ENCODE assay signal across 8 cellular contexts in the genomic region with DNA sequence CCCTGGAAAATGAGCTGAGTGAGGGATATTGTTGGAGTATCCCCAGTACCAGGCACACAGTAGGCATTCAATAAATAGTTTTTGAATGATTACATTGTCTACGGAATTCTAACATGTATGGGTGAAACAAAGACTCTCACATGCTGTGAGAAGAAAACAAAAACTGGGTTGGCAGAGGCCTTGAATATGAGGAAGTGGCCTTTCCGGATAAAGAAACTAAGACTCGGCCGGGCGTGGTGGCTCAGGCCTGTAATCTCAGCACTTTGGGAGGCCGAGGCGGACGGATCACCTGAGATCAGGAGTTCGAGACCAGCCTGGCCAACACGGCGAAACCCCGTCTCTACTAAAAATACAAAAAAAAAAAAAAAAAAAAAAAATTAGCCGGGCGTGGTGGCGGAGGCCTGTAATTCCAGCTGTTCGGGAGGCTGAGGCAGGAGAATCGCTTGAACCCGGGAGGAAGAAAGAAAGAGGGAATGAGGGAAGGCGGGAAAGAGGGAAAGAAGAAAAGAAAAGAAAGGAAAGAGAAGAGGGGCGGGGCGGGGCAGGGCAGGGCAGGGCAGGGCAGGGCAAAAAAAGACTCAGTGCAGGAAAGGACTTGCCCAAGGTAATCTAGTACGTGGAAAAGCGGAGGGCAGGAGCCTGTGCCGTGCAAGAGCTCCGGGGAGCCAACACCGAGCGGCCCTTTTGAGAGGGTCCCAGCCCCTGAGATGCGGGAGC. TPM values are rescaled to one million over a fixed set of nuclear protein-coding genes. Genes with fewer than 3 reads are reported as not detected.
DNase-seq lines count a peak whose midpoint lies in the region; ATAC-seq and TF ChIP-seq lines count a peak whose summit lies in the region.

No MANE protein-coding gene starts in this region.

- CTCF ChIA-PET in CD8-positive, alpha-beta T cell (lab: Charles Lee): interaction anchor here (1.0 to 2.8 kb wide), 4 partner anchors 9 to 59 kb away, joined by 3 to 23 read pairs (median 11); no protein-coding TSS in a partner anchor

- no peak for DNase-seq in CD8-positive, alpha-beta T cell
- DNase-seq in HAP-1 (ENCODE audit: low spot score in 2 of 2): peak in 1 of 2 experiments; percentile 13
- no peak for DNase-seq in NCI-H526 treated with DMSO at 0.1 percent for 48 hours (lab: John Stamatoyannopoulos, UW)

- H3K9me3 ChIP-seq in CD8-positive, alpha-beta T cell (ENCODE audit: low read length): no peaks in the 10 kb centered on the region
- H3K9me3 ChIP-seq in HAP-1 (no peaks in the 10 kb centered on the region), OCI-LY3 (ENCODE audit: insufficient read depth, low read length) (0 out of 2 replicates have a peak, but pooled peaks cover 5% of the 10 kb centered on the region), mononuclear cell (ENCODE audit: low read depth, low read length) (no peaks in the 10 kb centered on the region)

- TF ChIP-seq CTCF in CD8-positive, alpha-beta T cell (IDR thresholded peaks at IDR 0.05): no peak
- no peak for TF ChIP-seq CTCF in OCI-LY3 (IDR thresholded peaks at IDR 0.05; ENCODE audit: low read depth, low read length)

- H3K4me1 ChIP-seq in CD8-positive, alpha-beta T cell (ENCODE audit: insufficient read depth, low read length): peaks cover 11% of the 10 kb centered on the region
- H3K4me1 ChIP-seq in HAP-1: peaks cover 3% of the 10 kb centered on the region; the same call in 1 of the 2 replicates
- peaks cover 30% of the 10 kb centered on the region for H3K4me1 ChIP-seq in OCI-LY3 (ENCODE audit: low read length)
- H3K4me1 ChIP-seq in mononuclear cell (ENCODE audit: insufficient read depth, low read length): peaks cover 21% of the 10 kb centered on the region

- H3K36me3 ChIP-seq in CD8-positive, alpha-beta T cell (ENCODE audit: insufficient read depth, low read length): no peaks in the 10 kb centered on the region
- H3K36me3 ChIP-seq in HAP-1 (replicated peaks) (no peaks in the 10 kb centered on the region; the same call in 1 of the 2 replicates), OCI-LY3 (replicated peaks; ENCODE audit: low read depth, low read length) (peaks cover 17% of the 10 kb centered on the region)

- peak overlapping the region; percentile 91 for H3K9ac ChIP-seq in OCI-LY3 (ENCODE audit: low read length)

- peak overlapping the region; percentile 37 for H2AFZ ChIP-seq in OCI-LY3 (ENCODE audit: low read depth, low read length)

- no peaks in the 10 kb centered on the region for H3K27me3 Mint-ChIP-seq in CD8-positive, alpha-beta T cell (ENCODE audit: low read depth)

- peak; percentile 27 for ATAC-seq in CD8-positive, alpha-beta T cell
- ATAC-seq in HG02623 (IDR thresholded peaks at IDR 0.05; ENCODE audit: unreplicated experiment) (no peak), HG02642 (IDR thresholded peaks at IDR 0.05; ENCODE audit: poor library complexity, unreplicated experiment) (no peak)

- no peaks in the 10 kb centered on the region for H3K27me3 ChIP-seq in CD8-positive, alpha-beta T cell (ENCODE audit: insufficient read depth, low read length)
- H3K27me3 ChIP-seq in HAP-1 (ENCODE audit: low read depth) (no peaks in the 10 kb centered on the region), OCI-LY3 (ENCODE audit: low read depth, low read length) (no peaks in the 10 kb centered on the region), mononuclear cell (ENCODE audit: insufficient read depth, low read length) (no peaks in the 10 kb centered on the region)

- H3K4me1 Mint-ChIP-seq in CD8-positive, alpha-beta T cell (ENCODE audit: low read depth): peaks cover 39% of the 10 kb centered on the region

- H3K4me3 ChIP-seq in CD8-positive, alpha-beta T cell (ENCODE audit: low read depth, low read length): peak overlapping the region; percentile 97
- H3K4me3 ChIP-seq in HAP-1 (peak overlapping the region; percentile 93), OCI-LY3 (ENCODE audit: low read length) (peak overlapping the region; percentile 80), mononuclear cell (ENCODE audit: low read length) (peak overlapping the region; percentile 75)

- H3K9me3 Mint-ChIP-seq in CD8-positive, alpha-beta T cell: no peaks in the 10 kb centered on the region

- intact Hi-C loops in CD8-positive, alpha-beta T cell (cut with DNase I, micrococcal nuclease): loop anchor here (1.0 to 10.0 kb wide), 5 partner anchors 17 to 1831 kb away; partner anchors contain the start of genes MSMO1 (in 1 of the 2), NAF1 (in 1 of the 2) and TMEM192 (in 1 of the 2)

- H3K27ac Mint-ChIP-seq in CD8-positive, alpha-beta T cell: peak overlapping the region; percentile 89

- peak overlapping the region; percentile 82 for H3K27ac ChIP-seq in CD8-positive, alpha-beta T cell (ENCODE audit: low read depth, low read length)
- peak overlapping the region; percentile 87 for H3K27ac ChIP-seq in OCI-LY3 (ENCODE audit: low read length)
- H3K27ac ChIP-seq in cingulate gyrus (ENCODE audit: low read depth, low read length): peak overlapping the region; percentile 57

- in situ Hi-C loops in HAP-1 (cut with MboI; ENCODE audit: low sequenced_read_pairs): no loop called here

- H3K4me3 Mint-ChIP-seq in CD8-positive, alpha-beta T cell: peak overlapping the region; percentile 95

- H3K4me2 ChIP-seq in OCI-LY3 (ENCODE audit: low read length): peak overlapping the region; percentile 90

- H4K20me1 ChIP-seq in OCI-LY3 (ENCODE audit: insufficient read depth, low read length): peaks cover 22% of the 10 kb centered on the region

- H3K79me2 ChIP-seq in OCI-LY3 (ENCODE audit: low read length): peaks cover 48% of the 10 kb centered on the region

- H3K36me3 Mint-ChIP-seq in CD8-positive, alpha-beta T cell: peaks cover 11% of the 10 kb centered on the region

- POLR2A ChIA-PET in CD8-positive, alpha-beta T cell (lab: Charles Lee): interaction anchor here (0.6 to 1.8 kb wide), 4 partner anchors 12 to 327 kb away, joined by 4 to 10 read pairs (median 6); partner anchors contain the start of gene NAF1

RNA-seq across cellular contexts. Expression of gene TMA16, which starts 0.7 kb away (rescaled TPM):
- total RNA-seq in CD8-positive, alpha-beta T cell: 1 to 10 TPM; 3.6 to 4.2 TPM
- 7.6 TPM for total RNA-seq in mononuclear cell

RNA-seq across cellular contexts. Expression of gene TKTL2, which starts 20.2 kb away (rescaled TPM):
- total RNA-seq in CD8-positive, alpha-beta T cell: not detected
- total RNA-seq in mononuclear cell: 0.42 TPM
